11 cellular contexts compared by ENCODE assay signal in genomic region chr5:57488308-57488955, GRCh38. TPM values are rescaled to one million over a fixed set of nuclear protein-coding genes. Genes with fewer than 3 reads are reported as not detected.
DNase-seq lines count a peak whose midpoint lies in the region; ATAC-seq, FAIRE-seq and TF ChIP-seq lines count a peak whose summit lies in the region.
"Had no signal": no experiment of that assay in that cellular context is flagged by ENCODE, and none has a peak within 500 bp of the region (broad histone marks: within the 10 kb centered on the region; RNA-seq: fewer than 3 reads in every experiment).

No MANE protein-coding gene starts in this region.

- no peaks in the 10 kb centered on the region for H3K27me3 Mint-ChIP-seq in neural crest cell (ENCODE audit: low read depth)
- H3K27me3 Mint-ChIP-seq: activated naive CD4-positive, alpha-beta T cell treated with anti-CD3 and anti-CD28 coated beads, Interleukin-2, amount 10 ng/mL, durations not matched to agents 7 days and 5 days; progenitor cell of endocrine pancreas had no signal

- peaks cover 23% of the 10 kb centered on the region for H3K4me1 Mint-ChIP-seq in neural crest cell

- peak overlapping the region; percentile 93 for H3K27ac Mint-ChIP-seq in neural crest cell (ENCODE audit: unreplicated experiment)
- H3K27ac Mint-ChIP-seq: activated naive CD4-positive, alpha-beta T cell treated with anti-CD3 and anti-CD28 coated beads, Interleukin-2, amount 10 ng/mL, durations not matched to agents 7 days and 5 days; progenitor cell of endocrine pancreas had no signal

- H3K4me2 ChIP-seq in endothelial cell of umbilical vein (ENCODE audit: insufficient read depth, low read length) = peak overlapping the region; percentile 68

- peak overlapping the region; percentile 13 for H2AFZ ChIP-seq in endothelial cell of umbilical vein (ENCODE audit: low read depth, low read length)

- CTCF ChIA-PET in endothelial cell of umbilical vein (lab: Charles Lee) = interaction anchor here (0.8 to 1.1 kb wide), 2 partner anchors 11 to 291 kb away, joined by 5 read pairs; no protein-coding TSS in a partner anchor

- ATAC-seq in GM18502 (IDR thresholded peaks at IDR 0.05; ENCODE audit: poor library complexity, unreplicated experiment) (peak; percentile 46), GM19452 (IDR thresholded peaks at IDR 0.05; ENCODE audit: unreplicated experiment) (no peak), HG03039 (IDR thresholded peaks at IDR 0.05; ENCODE audit: unreplicated experiment) (no peak)

- H3K79me2 ChIP-seq in endothelial cell of umbilical vein (ENCODE audit: control insufficient read depth, insufficient read depth, low read length) = no peaks in the 10 kb centered on the region

- dilution Hi-C loops in endothelial cell of umbilical vein (cut with MboI; ENCODE audit: extremely low pct_ligation_motif_present, low sequenced_read_pairs) = loop anchor here (25.0 kb wide), 1 partner anchor 974 kb away; the partner anchor contains the start of gene PLK2

- no peak overlapping the region for H3K4me3 Mint-ChIP-seq in neural crest cell
- H3K4me3 Mint-ChIP-seq: activated naive CD4-positive, alpha-beta T cell treated with anti-CD3 and anti-CD28 coated beads, Interleukin-2, amount 10 ng/mL, durations not matched to agents 7 days and 5 days had no signal

- H3K27me3 ChIP-seq in endothelial cell of umbilical vein (ENCODE audit: control insufficient read depth in 2 of 2, insufficient read depth in 2 of 2, low read length in 2 of 2) = no peaks in the 10 kb centered on the region

- H3K4me1 ChIP-seq in endothelial cell of umbilical vein (ENCODE audit: control insufficient read depth, extremely low read depth, insufficient read depth, low read length) = peaks cover 52% of the 10 kb centered on the region

- no peak for TF ChIP-seq CTCF in endothelial cell of umbilical vein (IDR thresholded peaks at IDR 0.05; ENCODE audit: extremely low read depth in 1 of 2, insufficient read depth in 1 of 2, low read depth in 1 of 2, low read length in 2 of 2)
- no peak for TF ChIP-seq CTCF in neural crest cell (conservative IDR thresholded peaks at IDR 0.05)

- H3K36me3 ChIP-seq in endothelial cell of umbilical vein (ENCODE audit: control insufficient read depth in 2 of 2, extremely low read depth in 1 of 2, insufficient read depth in 2 of 2, low read length in 2 of 2) = no peaks in the 10 kb centered on the region
- H3K36me3 ChIP-seq: WERI-Rb-1 had no signal

- peak overlapping the region; percentile 67 for H3K9ac ChIP-seq in endothelial cell of umbilical vein (replicated peaks; ENCODE audit: extremely low read depth, insufficient read depth, low read length)

- H3K9me3 Mint-ChIP-seq in neural crest cell = no peaks in the 10 kb centered on the region
- H3K9me3 Mint-ChIP-seq: activated naive CD4-positive, alpha-beta T cell treated with anti-CD3 and anti-CD28 coated beads, Interleukin-2, amount 10 ng/mL, durations not matched to agents 7 days and 5 days had no signal

- peak; percentile 52 for TF ChIP-seq POLR2A in endothelial cell of umbilical vein (IDR thresholded peaks at IDR 0.05; ENCODE audit: low read depth, low read length)

- peaks cover 2% of the 10 kb centered on the region for H3K36me3 Mint-ChIP-seq in neural crest cell (ENCODE audit: low read depth)
- H3K36me3 Mint-ChIP-seq: activated naive CD4-positive, alpha-beta T cell treated with anti-CD3 and anti-CD28 coated beads, Interleukin-2, amount 10 ng/mL, durations not matched to agents 7 days and 5 days had no signal

- DNase-seq in LHCN-M2 (ENCODE audit: low read depth) (peak; percentile 90), endothelial cell of umbilical vein (ENCODE audit: low read depth, low spot score) (peak; percentile 91), neural crest cell (ENCODE audit: low read depth, low spot score) (no peak), NCI-H2107 (lab: John Stamatoyannopoulos, UW) (no peak), globus pallidus (ENCODE audit: low spot score) (no peak)
- DNase-seq: activated naive CD4-positive, alpha-beta T cell treated with anti-CD3 and anti-CD28 coated beads, Interleukin-2, amount 10 ng/mL, durations not matched to agents 7 days and 5 days; WERI-Rb-1 had no signal

- FAIRE-seq in endothelial cell of umbilical vein (lab: Jason Lieb, UNC) = peak; percentile 87

- intact Hi-C loops in endothelial cell of umbilical vein (cut with micrococcal nuclease) = loop anchor here (1.0 kb wide), 2 partner anchors 47 to 52 kb away; no protein-coding TSS in a partner anchor

- POLR2A ChIA-PET in endothelial cell of umbilical vein (lab: Charles Lee) = no interaction called here

- no peaks in the 10 kb centered on the region for H3K9me1 ChIP-seq in endothelial cell of umbilical vein (replicated peaks; ENCODE audit: control insufficient read depth, extremely low read depth, insufficient read depth, low read length)

- H3K4me3 ChIP-seq in endothelial cell of umbilical vein (replicated peaks in 1 of 3; ENCODE audit: insufficient read depth in 1 of 3, low read depth in 1 of 3, low read length in 3 of 3) = no peak overlapping the region

- peak overlapping the region; percentile 90 for H3K27ac ChIP-seq in endothelial cell of umbilical vein (ENCODE audit: insufficient read depth, low read depth, low read length)
- H3K27ac ChIP-seq: WERI-Rb-1 had no signal

- H4K20me1 ChIP-seq in endothelial cell of umbilical vein (replicated peaks; ENCODE audit: control insufficient read depth, extremely low read depth, insufficient read depth, low read length) = no peaks in the 10 kb centered on the region

- BruUV-seq in endothelial cell of umbilical vein (replicated peaks; lab: Mats Ljungman, UMichigan) = TSS peak; percentile 76

- H3K9me3 ChIP-seq in endothelial cell of umbilical vein (replicated peaks; ENCODE audit: control insufficient read depth, insufficient read depth, low read length) = no peaks in the 10 kb centered on the region

TF ChIP-seq in endothelial cell of umbilical vein, 7 proteins besides CTCF, POLR2A, EP300 and RAD21:
- TF ChIP-seq MYC (IDR thresholded peaks at IDR 0.05; ENCODE audit: low read depth, low read length) = no peak
- no peak for TF ChIP-seq EZH2 (IDR thresholded peaks at IDR 0.05; ENCODE audit: borderline replicate concordance, low read depth, low read length, severe bottlenecking)
- TF ChIP-seq FOS (IDR thresholded peaks at IDR 0.05; ENCODE audit: borderline replicate concordance, insufficient read depth, low read length) = peak; percentile 87
- TF ChIP-seq JUN (IDR thresholded peaks at IDR 0.05; ENCODE audit: borderline replicate concordance, insufficient read depth, insufficient read length, low read depth) = peak; percentile 86
- peak; percentile 59 for TF ChIP-seq GATA2 (IDR thresholded peaks at IDR 0.05; ENCODE audit: insufficient read depth, insufficient read length, low read depth, low read length)
- TF ChIP-seq, protein P1, sequence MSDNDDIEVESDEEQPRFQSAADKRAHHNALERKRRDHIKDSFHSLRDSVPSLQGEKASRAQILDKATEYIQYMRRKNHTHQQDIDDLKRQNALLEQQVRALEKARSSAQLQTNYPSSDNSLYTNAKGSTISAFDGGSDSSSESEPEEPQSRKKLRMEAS (IDR thresholded peaks at IDR 0.05; ENCODE audit: insufficient read depth, insufficient read length) = no peak
- TF ChIP-seq POLR2AphosphoS5 (IDR thresholded peaks at IDR 0.05; ENCODE audit: insufficient read depth, low read depth, low read length) = peak; percentile 68

RNA-seq across cellular contexts. Expression of gene ACTBL2, which starts 5.8 kb away (rescaled TPM):
- total RNA-seq in LHCN-M2 (2014; rRNA removed) (not detected in 2 replicates), endothelial cell of umbilical vein (not detected in 2 replicates), neural crest cell (not detected in 2 replicates)
- not detected for polyA plus RNA-seq in LHCN-M2 (2012)
- polyA plus RNA-seq in endothelial cell of umbilical vein = 0.03 and 0.08 TPM in 2 replicates
- polyA plus RNA-seq in endothelial cell of umbilical vein (2011; cell fraction: cytosol; rRNA removed) = 0.03 and 0.04 TPM in 2 replicates
- 0.09 and 0.17 TPM in 2 replicates for polyA plus RNA-seq in endothelial cell of umbilical vein (2011; cell fraction: nucleus; rRNA removed)
- 0.07 and 0.09 TPM in 2 replicates for polyA plus RNA-seq in endothelial cell of umbilical vein (2012)
- polyA minus RNA-seq in endothelial cell of umbilical vein = not detected in 2 replicates
- polyA minus RNA-seq in endothelial cell of umbilical vein (2011; cell fraction: cytosol; rRNA and poly(A)+ RNA removed) = not detected
- polyA minus RNA-seq in endothelial cell of umbilical vein (2011; cell fraction: nucleus; rRNA and poly(A)+ RNA removed) = 0.24 TPM in 1 of 2 replicates, not detected in the other
- total RNA-seq: progenitor cell of endocrine pancreas had no signal

Comparison
In these comparisons a context has a peak if more than half of its experiments do, and no peak if none do; other contexts are left out.
1. DNase-seq: peak in LHCN-M2 (single experiment) and endothelial cell of umbilical vein (single experiment); none in neural crest cell (single experiment), NCI-H2107 (single experiment) and globus pallidus (single experiment).